27 cellular contexts compared by ENCODE assay signal in the genomic region with DNA sequence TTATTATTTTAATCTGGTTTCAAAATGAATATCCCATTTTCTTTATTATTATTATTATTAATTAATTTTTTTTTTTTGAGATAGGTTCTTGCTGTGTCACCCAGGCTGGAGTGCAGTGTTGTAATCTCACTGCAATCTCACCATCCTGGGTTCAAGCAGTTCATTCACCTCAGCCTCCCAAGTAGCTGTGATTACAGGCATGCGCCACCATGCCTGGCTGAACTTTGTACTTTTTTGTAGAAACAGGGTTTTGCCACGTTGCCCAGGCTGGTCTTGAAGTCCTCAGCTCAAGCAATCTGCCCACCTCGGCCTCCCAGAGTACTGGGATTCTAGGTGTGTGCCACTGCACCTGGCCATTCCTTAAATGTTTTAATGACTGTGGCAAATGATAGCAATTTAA. TPM values are rescaled to one million over a fixed set of nuclear protein-coding genes. Genes with fewer than 3 reads are reported as not detected.
DNase-seq lines count a peak whose midpoint lies in the region; ATAC-seq, FAIRE-seq and TF ChIP-seq lines count a peak whose summit lies in the region.
"Had no signal": no experiment of that assay in that cellular context is flagged by ENCODE, and none has a peak within 500 bp of the region (broad histone marks: within the 10 kb centered on the region; RNA-seq: fewer than 3 reads in every experiment).

No MANE protein-coding gene starts in this region.

- H3K36me3 Mint-ChIP-seq in nephron (ENCODE audit: low read depth) (peaks cover 14% of the 10 kb centered on the region), WTC11 (peaks cover 17% of the 10 kb centered on the region)

- CTCF ChIA-PET in A549 (lab: Yijun Ruan, JAX): interaction anchor here (0.7 to 1.7 kb wide), 3 partner anchors 9 to 44 kb away, joined by 3 read pairs; no protein-coding TSS in a partner anchor
- CTCF ChIA-PET in WTC11 (lab: Charles Lee): interaction anchor here (1.1 to 3.5 kb wide), 3 partner anchors 31 to 44 kb away, joined by 3 to 19 read pairs (median 5); no protein-coding TSS in a partner anchor

- H3K27ac ChIP-seq in A549: peak overlapping the region; percentile 83 to 91
- H3K27ac ChIP-seq in smooth muscle cell (ENCODE audit: low read depth): peak overlapping the region; percentile 98
- H3K27ac ChIP-seq: C4-2B, SJSA1 had no signal

- POLR2A ChIA-PET in A549 (lab: Yijun Ruan, JAX) (interaction anchor here (1.0 kb wide), 1 partner anchor 9 kb away, joined by 3 read pairs; no protein-coding TSS in a partner anchor), WTC11 (lab: Charles Lee) (no interaction called here)

- H3K27me3 Mint-ChIP-seq in nephron (ENCODE audit: low read depth) (no peaks in the 10 kb centered on the region), WTC11 (ENCODE audit: low read depth) (no peaks in the 10 kb centered on the region)
- H3K27me3 Mint-ChIP-seq: CD8-positive, alpha-beta memory T cell had no signal

- peaks cover 7% of the 10 kb centered on the region for H4K20me1 ChIP-seq in smooth muscle cell (ENCODE audit: low read depth)

- H3K4me3 Mint-ChIP-seq in nephron (no peak overlapping the region), WTC11 (no peak overlapping the region)
- H3K4me3 Mint-ChIP-seq: CD8-positive, alpha-beta memory T cell; GM23338 had no signal

- H3K9me3 Mint-ChIP-seq in nephron (no peaks in the 10 kb centered on the region), WTC11 (peaks cover 5% of the 10 kb centered on the region; the same call in 1 of the 2 replicates)
- H3K9me3 Mint-ChIP-seq: CD8-positive, alpha-beta memory T cell; GM23338 had no signal

- H3K79me2 ChIP-seq in smooth muscle cell (ENCODE audit: low read depth): peaks cover 44% of the 10 kb centered on the region

- H3K4me2 ChIP-seq in A549 (peak overlapping the region; percentile 49), smooth muscle cell (no peak overlapping the region)
- H3K4me2 ChIP-seq: GM23338 had no signal

- WGBS in A549 (ENCODE audit: missing lambda C conversion rate): 81% methylated on average over 3 of the region's 3 CpGs
- WGBS in smooth muscle cell (ENCODE audit: low lambda C conversion rate): 95% methylated on average over 3 of the region's 3 CpGs

- H3K4me3 ChIP-seq in A549: no peak overlapping the region
- H3K4me3 ChIP-seq in smooth muscle cell: no peak overlapping the region
- H3K4me3 ChIP-seq: GM23338, HAP-1, MG63, Peyer's patch, SJSA1 had no signal

- no peaks in the 10 kb centered on the region for H3K27me3 ChIP-seq in smooth muscle cell (ENCODE audit: low read depth)
- H3K27me3 ChIP-seq: MG63, Peyer's patch, SJSA1 had no signal

- DNase-seq in A549 (ENCODE audit: low read depth in 1 of 2, low spot score in 1 of 2) (peak in 1 of 2 experiments; percentile 19), erythroblast (lab: John Stamatoyannopoulos, UW) (peak; percentile 30 to 50), smooth muscle cell (lab: John Stamatoyannopoulos, UW; ENCODE audit: unreplicated experiment) (no peak), NCI-H510A treated with DMSO at 0.1 percent for 48 hours (lab: John Stamatoyannopoulos, UW) (no peak), WTC11 (ENCODE audit: low spot score) (no peak)
- DNase-seq: Calu3; CD8-positive, alpha-beta memory T cell; DMS153; Kasumi-1; MG63; NCI-H1417; NCI-H187; NCI-H2107; NCI-H2227 treated with DMSO at 0.1 percent for 48 hours; NCI-H524; NCI-H774; NK-92 treated with Interleukin-12 subunit alpha and Interleukin-12 subunit beta, amount 100 ng/mL, for 24 hours had no signal

- no peak for TF ChIP-seq RAD21 in A549 (conservative IDR thresholded peaks at IDR 0.05 in 1 of 2, IDR thresholded peaks at IDR 0.05 in 1 of 2)

- TF ChIP-seq POLR2A in A549 (IDR thresholded peaks at IDR 0.05; ENCODE audit: low read length): no peak
- TF ChIP-seq POLR2A in erythroblast (IDR thresholded peaks at IDR 0.05; ENCODE audit: low read length): no peak

- H3K27ac Mint-ChIP-seq in nephron: peak overlapping the region; percentile 50 to 76 (median 67)
- no peak overlapping the region for H3K27ac Mint-ChIP-seq in WTC11
- H3K27ac Mint-ChIP-seq: GM23338 had no signal

- FAIRE-seq in A549 (lab: Jason Lieb, UNC): no peak
- FAIRE-seq: G401.6, GM12892 had no signal

- ATAC-seq in A549 (no peak), WTC11 (no peak), HG02840 (IDR thresholded peaks at IDR 0.05; ENCODE audit: low FRiP score, unreplicated experiment) (no peak)
- ATAC-seq: GM23338, Right ventricle myocardium inferior had no signal

- TF ChIP-seq EP300 in A549 (IDR thresholded peaks at IDR 0.05): no peak

- H3F3A ChIP-seq in smooth muscle cell (ENCODE audit: low read depth): peaks cover 21% of the 10 kb centered on the region

- H3K4me1 Mint-ChIP-seq in nephron: peaks cover 26% of the 10 kb centered on the region
- H3K4me1 Mint-ChIP-seq in WTC11: peaks cover 2% of the 10 kb centered on the region; the same call in 1 of the 2 replicates

- TF ChIP-seq CTCF in A549 (IDR thresholded peaks at IDR 0.05) (no peak), nephron (IDR thresholded peaks at IDR 0.05; ENCODE audit: unreplicated experiment in 3 of 3) (no peak), smooth muscle cell (IDR thresholded peaks at IDR 0.05; ENCODE audit: borderline replicate concordance, insufficient read depth, poor library complexity, severe bottlenecking) (no peak), WTC11 (IDR thresholded peaks at IDR 0.05) (no peak)

- H3K4me1 ChIP-seq in A549: peaks cover 49% of the 10 kb centered on the region
- peaks cover 4% of the 10 kb centered on the region for H3K4me1 ChIP-seq in smooth muscle cell (ENCODE audit: low read depth)
- H3K4me1 ChIP-seq: HAP-1 had no signal

- no peaks in the 10 kb centered on the region for H3K9me3 ChIP-seq in A549
- H3K9me3 ChIP-seq in smooth muscle cell (replicated peaks; ENCODE audit: low read depth): no peaks in the 10 kb centered on the region
- H3K9me3 ChIP-seq: HAP-1, MG63, Peyer's patch, SJSA1 had no signal

- H3K9ac ChIP-seq in smooth muscle cell (ENCODE audit: low read depth): no peak overlapping the region

- no peak overlapping the region for H2AFZ ChIP-seq in smooth muscle cell (ENCODE audit: low read depth)
- H2AFZ ChIP-seq: GM23338 had no signal

- H3K36me3 ChIP-seq in smooth muscle cell (ENCODE audit: low read depth): no peaks in the 10 kb centered on the region
- H3K36me3 ChIP-seq: HAP-1, MG63, Peyer's patch, SJSA1 had no signal

TF ChIP-seq in A549, 52 proteins besides CTCF, POLR2A, EP300 and RAD21 (continues in another document):
- no peak for TF ChIP-seq TFCP2L1 (CRISPR knock-in tag; IDR thresholded peaks at IDR 0.05)
- TF ChIP-seq MYC (IDR thresholded peaks at IDR 0.05; ENCODE audit: borderline replicate concordance, low read length): no peak
- TF ChIP-seq JUNB (IDR thresholded peaks at IDR 0.05): no peak
- TF ChIP-seq, protein P1, sequence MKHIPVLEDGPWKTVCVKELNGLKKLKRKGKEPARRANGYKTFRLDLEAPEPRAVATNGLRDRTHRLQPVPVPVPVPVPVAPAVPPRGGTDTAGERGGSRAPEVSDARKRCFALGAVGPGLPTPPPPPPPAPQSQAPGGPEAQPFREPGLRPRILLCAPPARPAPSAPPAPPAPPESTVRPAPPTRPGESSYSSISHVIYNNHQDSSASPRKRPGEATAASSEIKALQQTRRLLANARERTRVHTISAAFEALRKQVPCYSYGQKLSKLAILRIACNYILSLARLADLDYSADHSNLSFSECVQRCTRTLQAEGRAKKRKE (CRISPR knock-in tag; IDR thresholded peaks at IDR 0.05; ENCODE audit: low read depth): no peak
- TF ChIP-seq CBX2 (IDR thresholded peaks at IDR 0.05; ENCODE audit: borderline replicate concordance, low read depth): no peak

TF ChIP-seq in WTC11, 78 proteins besides CTCF, POLR2A, EP300 and RAD21:
- TF ChIP-seq, protein P2, sequence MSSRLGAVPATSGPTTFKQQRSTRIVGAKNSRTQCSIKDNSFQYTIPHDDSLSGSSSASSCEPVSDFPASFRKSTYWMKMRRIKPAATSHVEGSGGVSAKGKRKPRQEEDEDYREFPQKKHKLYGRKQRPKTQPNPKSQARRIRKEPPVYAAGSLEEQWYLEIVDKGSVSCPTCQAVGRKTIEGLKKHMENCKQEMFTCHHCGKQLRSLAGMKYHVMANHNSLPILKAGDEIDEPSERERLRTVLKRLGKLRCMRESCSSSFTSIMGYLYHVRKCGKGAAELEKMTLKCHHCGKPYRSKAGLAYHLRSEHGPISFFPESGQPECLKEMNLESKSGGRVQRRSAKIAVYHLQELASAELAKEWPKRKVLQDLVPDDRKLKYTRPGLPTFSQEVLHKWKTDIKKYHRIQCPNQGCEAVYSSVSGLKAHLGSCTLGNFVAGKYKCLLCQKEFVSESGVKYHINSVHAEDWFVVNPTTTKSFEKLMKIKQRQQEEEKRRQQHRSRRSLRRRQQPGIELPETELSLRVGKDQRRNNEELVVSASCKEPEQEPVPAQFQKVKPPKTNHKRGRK (CRISPR knock-in tag; IDR thresholded peaks at IDR 0.05; ENCODE audit: borderline replicate concordance): no peak
- TF ChIP-seq JAZF1 (CRISPR knock-in tag; IDR thresholded peaks at IDR 0.05) (no peak), HMGA2 (CRISPR knock-in tag; IDR thresholded peaks at IDR 0.05) (no peak)

RNA-seq across cellular contexts. Expression of a gene that starts 28.6 kb away (rescaled TPM):
- polyA plus RNA-seq in A549 (2011; rRNA removed): 46.6 and 70.8 TPM in 2 replicates
- polyA plus RNA-seq in A549 (2012; cell fraction: cytosol; rRNA removed): 48.0 and 64.0 TPM in 2 replicates
- polyA plus RNA-seq in A549 (2012; cell fraction: nucleus; rRNA removed): 92.5 and 102 TPM in 2 replicates
- polyA plus RNA-seq in A549 (2017; fragmentation: RNase III; extraction: RNeasy Plus Mini Kit Qiagen cat#74134 plus additional on column Dnase treatment): 57.1 to 59.6 TPM (median 59.4 TPM) in 3 replicates
- 115 and 153 TPM in 2 replicates for polyA minus RNA-seq in A549 (2011; rRNA and poly(A)+ RNA removed)
- 61.6 and 65.2 TPM in 2 replicates for total RNA-seq in smooth muscle cell
- polyA plus RNA-seq in smooth muscle cell: 32.1 and 53.0 TPM in 2 replicates
- 113 to 119 TPM (median 115 TPM) in 3 replicates for total RNA-seq in WTC11 (2021)

RNA-seq across cellular contexts. Expression of a gene that starts 55.6 kb away (rescaled TPM):
- 0.04 and 0.05 TPM in 2 replicates for polyA plus RNA-seq in A549 (2011; rRNA removed)
- 0.05 and 0.09 TPM in 2 replicates for polyA plus RNA-seq in A549 (2012; cell fraction: cytosol; rRNA removed)
- 0.17 and 0.20 TPM in 2 replicates for polyA plus RNA-seq in A549 (2012; cell fraction: nucleus; rRNA removed)
- polyA plus RNA-seq in A549 (2017; fragmentation: RNase III; extraction: RNeasy Plus Mini Kit Qiagen cat#74134 plus additional on column Dnase treatment): 0.03 to 0.08 TPM (median 0.08 TPM) in 3 replicates
- 0.08 and 0.10 TPM in 2 replicates for polyA minus RNA-seq in A549 (2011; rRNA and poly(A)+ RNA removed)
- under 0.01 and 0.22 TPM in 2 replicates for total RNA-seq in smooth muscle cell
- polyA plus RNA-seq in smooth muscle cell: 0.07 and 0.50 TPM in 2 replicates
- 1.7 to 2.8 TPM (median 2.4 TPM) in 3 replicates for total RNA-seq in WTC11 (2021)
- polyA plus RNA-seq: CD8-positive, alpha-beta memory T cell had no signal

Comparison
In these comparisons a context has a peak if more than half of its experiments do, and no peak if none do; other contexts are left out.
1. DNase-seq: peak in erythroblast (2 of 2); none in smooth muscle cell (single experiment), NCI-H510A treated with DMSO at 0.1 percent for 48 hours (single experiment) and WTC11 (single experiment).